In the genomic region with DNA sequence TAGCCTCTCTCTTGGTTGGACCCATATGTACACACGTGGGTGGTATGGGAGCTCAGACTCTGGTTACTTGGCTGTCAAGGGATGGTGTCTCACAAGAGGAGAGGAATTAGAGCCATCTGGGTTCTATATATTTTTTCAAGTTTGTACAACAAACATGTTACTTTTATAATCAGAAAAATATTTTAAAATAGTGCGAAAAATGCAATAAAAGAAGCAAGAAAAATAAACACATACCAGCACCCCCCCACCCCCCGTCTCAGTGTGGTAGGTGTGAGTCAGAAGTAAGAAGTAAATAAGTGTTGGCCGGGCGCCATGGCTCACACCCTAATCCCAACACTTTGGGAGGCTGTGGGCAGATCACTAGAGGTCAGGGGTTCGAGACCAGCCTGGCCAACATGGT, we compare ENCODE assay signal across 26 cellular contexts. TPM values are rescaled to one million over a fixed set of nuclear protein-coding genes. Genes with fewer than 3 reads are reported as not detected.
DNase-seq lines count a peak whose midpoint lies in the region; ATAC-seq and TF ChIP-seq lines count a peak whose summit lies in the region.
"Had no signal": no experiment of that assay in that cellular context is flagged by ENCODE, and none has a peak within 500 bp of the region (broad histone marks: within the 10 kb centered on the region; RNA-seq: fewer than 3 reads in every experiment).

No MANE protein-coding gene starts in this region.

- 50 to 66% (median 57%) methylated on average over 6 of the region's 6 CpGs for WGBS in stomach, 5 donors

- peak; percentile 26 for DNase-seq in GM03348 (ENCODE audit: low spot score)
- peak; percentile 28 for DNase-seq in NCI-H226
- peak; percentile 16 for DNase-seq in fibroblast of mammary gland (ENCODE audit: low read depth)
- peak; percentile 43 for DNase-seq in stomach
- DNase-seq in head of caudate nucleus: no peak
- DNase-seq in midbrain (lab: John Stamatoyannopoulos, UW): no peak
- DNase-seq: activated CD4-positive, CD25-positive, alpha-beta regulatory T cell treated with anti-CD3 and anti-CD28 coated beads, Interleukin-2, amount 50 U/mL, for 72 hours; activated CD8-positive, alpha-beta T cell treated with anti-CD3 and anti-CD28 coated beads for 36 hours; activated naive CD4-positive, alpha-beta T cell treated with anti-CD3 and anti-CD28 coated beads, Interleukin-2, amount 10 ng/mL, durations not matched to agents 7 days and 5 days; adrenal gland; cerebellar nuclear complex; DMS79 treated with DMSO at 0.1 percent for 48 hours; dorsolateral prefrontal cortex; Karpas-422; NCI-H1048; NCI-H1694; NCI-H446; NCI-H82; ovary; small intestine; stimulated activated naive CD4-positive, alpha-beta T cell treated with Interleukin-2 at 50 U/mL for 16 hours; T-helper 17 cell; upper lobe of right lung had no signal

- intact Hi-C loops in stomach (cut with DNase I; ENCODE audit: low total_unique reads) (no loop called here), head of caudate nucleus (cut with DNase I) (no loop called here)

- TF ChIP-seq CTCF in fibroblast of mammary gland (conservative IDR thresholded peaks at IDR 0.05; ENCODE audit: control insufficient read depth, insufficient read depth, low read depth, low read length): no peak
- no peak for TF ChIP-seq CTCF in stomach (IDR thresholded peaks at IDR 0.05)

- H3K9me3 ChIP-seq in stomach: no peaks in the 10 kb centered on the region
- H3K9me3 ChIP-seq: adrenal gland, ovary, SK-N-SH, upper lobe of right lung had no signal

- no peak for TF ChIP-seq EP300 in stomach (IDR thresholded peaks at IDR 0.05)

- TF ChIP-seq POLR2A in stomach (IDR thresholded peaks at IDR 0.05): no peak

- H3K4me1 ChIP-seq in stomach: peaks cover 13 to 29% (median 21%) of the 10 kb centered on the region in 4 donors
- H3K4me1 ChIP-seq: upper lobe of right lung had no signal

- H3K4me3 ChIP-seq in fibroblast of mammary gland (ENCODE audit: control insufficient read depth, low read depth, low read length): no peak overlapping the region
- H3K4me3 ChIP-seq in stomach: no peak overlapping the region
- H3K4me3 ChIP-seq: adrenal gland, dorsolateral prefrontal cortex, ovary, upper lobe of right lung had no signal

- peaks cover 0 to 15% (median 0%) of the 10 kb centered on the region in 4 donors for H3K36me3 ChIP-seq in stomach
- H3K36me3 ChIP-seq: adrenal gland, ovary, upper lobe of right lung had no signal

- H3K27me3 ChIP-seq in stomach: peaks cover 0 to 33% (median 7%) of the 10 kb centered on the region in 3 donors
- H3K27me3 ChIP-seq: adrenal gland, ovary had no signal

- no peak overlapping the region for H3K27ac ChIP-seq in stomach
- H3K27ac ChIP-seq: adrenal gland, dorsolateral prefrontal cortex, HL-60, ovary, upper lobe of right lung had no signal

- ATAC-seq in GM19452 (IDR thresholded peaks at IDR 0.05; ENCODE audit: unreplicated experiment): no peak
- ATAC-seq: activated CD8-positive, alpha-beta T cell treated with anti-CD3 and anti-CD28 coated beads for 36 hours; T-helper 17 cell; upper lobe of right lung had no signal

RNA-seq across cellular contexts. Expression of gene TIAM2, which starts 2.1 kb away (rescaled TPM):
- total RNA-seq in stomach: 10 to 100 TPM in 3 of 5 donors, 1 to 10 TPM in 2; 5.3 to 44.2 (median 13.6) TPM
- 1 to 10 TPM; 1.1 to 4.1 (median 2.2) TPM for polyA plus RNA-seq in stomach

Comparison
In these comparisons a context has a peak if more than half of its experiments do, and no peak if none do; other contexts are left out.
1. DNase-seq: peak in GM03348 (single experiment), NCI-H226 (single experiment), fibroblast of mammary gland (single experiment) and stomach (single experiment); none in head of caudate nucleus (0 of 42) and midbrain (single experiment).